ENCODE assay signal across 8 cellular contexts in genomic region chr20:62642666-62643520, GRCh38. TPM values are rescaled to one million over a fixed set of nuclear protein-coding genes. Genes with fewer than 3 reads are reported as not detected.
A peak's percentile ranks its signal among the peaks of the same experiment; 100 is the strongest.
DNase-seq lines count a peak whose midpoint lies in the region; ATAC-seq, FAIRE-seq and TF ChIP-seq lines count a peak whose summit lies in the region.

No MANE protein-coding gene starts in this region.

- 1 to 2% methylated on average over 80 to 84 of the region's 84 CpGs for WGBS in heart right ventricle, 2 donors

- intact Hi-C loops in heart right ventricle (cut with DNase I): loop anchor here in 1 of 10 donors (10.0 kb wide), 1 partner anchor 502 kb away; no protein-coding TSS in a partner anchor
- intact Hi-C loops in gastrocnemius medialis (cut with DNase I; ENCODE audit: low total_unique reads): loop anchor here (1.0 to 10.0 kb wide), 2 partner anchors 19 to 498 kb away; partner anchors contain the start of genes PSMA7 and SS18L1

- peak overlapping the region; percentile 55 to 72 (median 66) for H3K4me3 ChIP-seq in heart right ventricle
- peak overlapping the region; percentile 66 to 72 (median 70) for H3K4me3 ChIP-seq in gastrocnemius medialis

- in situ Hi-C loops in gastrocnemius medialis (cut with MboI; ENCODE audit: low sequenced_read_pairs in 4 of 4): no loop called here

- DNase-seq in OCI-M1 (lab: John Stamatoyannopoulos, UW): peak; percentile 6
- peak; percentile 55 for DNase-seq in activated gamma-delta T cell treated with Interleukin-2 at 50 U/mL for 16 hours
- DNase-seq in heart right ventricle: peak in 1 of 2 donors; percentile 36
- no peak for DNase-seq in gastrocnemius medialis
- DNase-seq in NCI-H2081 treated with DMSO at 0.1 percent for 48 hours (lab: John Stamatoyannopoulos, UW): no peak
- no peak for DNase-seq in D721Med (ENCODE audit: insufficient read length, low spot score)

- TF ChIP-seq POLR2A in GM18505 (IDR thresholded peaks at IDR 0.05; ENCODE audit: borderline replicate concordance, extremely low read depth, insufficient read depth, insufficient read length) (no peak), gastrocnemius medialis (IDR thresholded peaks at IDR 0.05) (peak in 1 of 2 donors; percentile 54)

- FAIRE-seq in D721Med (lab: Jason Lieb, UNC): no peak

- H3K4me1 ChIP-seq in heart right ventricle (peaks cover 17 to 64% (median 50%) of the 10 kb centered on the region in 9 donors), gastrocnemius medialis (peaks cover 20 to 41% of the 10 kb centered on the region in 2 donors)

- no peak for TF ChIP-seq CTCF in heart right ventricle (IDR thresholded peaks at IDR 0.05)
- TF ChIP-seq CTCF in gastrocnemius medialis (IDR thresholded peaks at IDR 0.05 in 4 of 5, conservative IDR thresholded peaks at IDR 0.05 in 1 of 5): no peak
- no peak for TF ChIP-seq CTCF in D721Med (IDR thresholded peaks at IDR 0.05; ENCODE audit: insufficient read depth, missing control alignments)

- H3K9me3 ChIP-seq in heart right ventricle (no peaks in the 10 kb centered on the region), gastrocnemius medialis (no peaks in the 10 kb centered on the region)

- ATAC-seq in GM18505 (IDR thresholded peaks at IDR 0.05; ENCODE audit: unreplicated experiment): peak; percentile 29
- peak; percentile 21 for ATAC-seq in HG02885 (IDR thresholded peaks at IDR 0.05; ENCODE audit: poor library complexity, unreplicated experiment)
- peak in 7 of 8 donors; percentile 1 to 12 (median 9) for ATAC-seq in heart right ventricle
- ATAC-seq in gastrocnemius medialis: peak; percentile 14 to 15

- peaks cover 0 to 56% (median 20%) of the 10 kb centered on the region in 7 donors for H3K27me3 ChIP-seq in heart right ventricle
- peaks cover 8 to 12% (median 9%) of the 10 kb centered on the region in 3 donors for H3K27me3 ChIP-seq in gastrocnemius medialis

- H3K27ac ChIP-seq in heart right ventricle (peak overlapping the region; percentile 61 to 90 (median 75)), gastrocnemius medialis (peak overlapping the region; percentile 50 to 95 (median 91))

- H3K36me3 ChIP-seq in heart right ventricle (no peaks in the 10 kb centered on the region), gastrocnemius medialis (no peaks in the 10 kb centered on the region)

RNA-seq across cellular contexts. Expression of gene SLCO4A1, which starts 0.6 kb away (rescaled TPM):
- 10 to 100 TPM in 3 of 10 donors, 1 to 10 TPM in 7; 1.5 to 34.3 (median 4.9) TPM for total RNA-seq in heart right ventricle
- 10 to 100 TPM; 21.7 to 52.7 TPM for polyA plus RNA-seq in heart right ventricle
- total RNA-seq in gastrocnemius medialis: 10 to 100 TPM; 20.4 to 26.9 (median 21.8) TPM

Comparison
In these comparisons a context has a peak if more than half of its experiments do, and no peak if none do; other contexts are left out.
1. DNase-seq: peak in OCI-M1 (single experiment) and activated gamma-delta T cell treated with Interleukin-2 at 50 U/mL for 16 hours (single experiment); none in gastrocnemius medialis (0 of 2), NCI-H2081 treated with DMSO at 0.1 percent for 48 hours (single experiment) and D721Med (single experiment).
2. Peak in every context shown above with its lines, with median percentiles within 50 percentile points of each other: ATAC-seq.